In genomic region chr6:99348220-99348822, GRCh38 we compare ENCODE assay signal across 9 cellular contexts. TPM values are rescaled to one million over a fixed set of nuclear protein-coding genes. Genes with fewer than 3 reads are reported as not detected.
DNase-seq lines count a peak whose midpoint lies in the region; ATAC-seq and TF ChIP-seq lines count a peak whose summit lies in the region.
"Had no signal": no experiment of that assay in that cellular context is flagged by ENCODE, and none has a peak within 500 bp of the region (broad histone marks: within the 10 kb centered on the region; RNA-seq: fewer than 3 reads in every experiment).

No MANE protein-coding gene starts in this region.

- H3K4me2 ChIP-seq in PC-3 (ENCODE audit: low read length), result peak overlapping the region; percentile 90

- CTCF ChIA-PET in PC-3 (lab: Charles Lee), result interaction anchor here (1.0 kb wide), 1 partner anchor 14 kb away, joined by 5 read pairs; no protein-coding TSS in a partner anchor

- TF ChIP-seq POLR2A in prostate gland (IDR thresholded peaks at IDR 0.05) (no peak), spleen (IDR thresholded peaks at IDR 0.05) (no peak)

- H3K27me3 ChIP-seq in PC-3 (ENCODE audit: low read length) (no peaks in the 10 kb centered on the region), prostate gland (replicated peaks; ENCODE audit: insufficient read depth) (no peaks in the 10 kb centered on the region), spleen (replicated peaks in 1 of 7) (peaks cover 0 to 73% (median 28%) of the 10 kb centered on the region in 7 donors)

- H3K9me3 ChIP-seq in PC-3 (ENCODE audit: low read length) (no peaks in the 10 kb centered on the region), prostate gland (no peaks in the 10 kb centered on the region), spleen (no peaks in the 10 kb centered on the region)
- H3K9me3 ChIP-seq: heart left ventricle had no signal

- H3F3A ChIP-seq in PC-3 (ENCODE audit: low read length, unreplicated experiment), result no peaks in the 10 kb centered on the region

- DNase-seq in DMS 273 (lab: John Stamatoyannopoulos, UW; ENCODE audit: unreplicated experiment) (peak; percentile 36), DMS 273 treated with DMSO at 0.1 percent for 48 hours (lab: John Stamatoyannopoulos, UW) (no peak), PC-3 (no peak), epithelial cell of esophagus (ENCODE audit: low read depth) (no peak), prostate gland (ENCODE audit: low spot score) (no peak), pons (ENCODE audit: low spot score) (no peak), spleen (no peak), cortex of kidney (lab: John Stamatoyannopoulos, UW) (no peak)
- DNase-seq: heart left ventricle had no signal

- no peaks in the 10 kb centered on the region for H3K9me2 ChIP-seq in PC-3 (replicated peaks; ENCODE audit: low read length)

- no peaks in the 10 kb centered on the region for H3K36me3 ChIP-seq in PC-3 (ENCODE audit: low read depth, low read length)
- no peaks in the 10 kb centered on the region for H3K36me3 ChIP-seq in prostate gland
- H3K36me3 ChIP-seq in spleen, result no peaks in the 10 kb centered on the region
- H3K36me3 ChIP-seq: heart left ventricle had no signal

- peaks cover 25% of the 10 kb centered on the region for H3K4me1 ChIP-seq in PC-3 (ENCODE audit: insufficient read depth, low read length)
- H3K4me1 ChIP-seq in prostate gland (replicated peaks), result no peaks in the 10 kb centered on the region
- H3K4me1 ChIP-seq in spleen, result peaks cover 0 to 18% (median 9%) of the 10 kb centered on the region in 6 donors

- intact Hi-C loops in PC-3 (cut with micrococcal nuclease), result loop anchor here (5.0 kb wide), 1 partner anchor 44 kb away; the partner anchor contains the start of gene COQ3
- intact Hi-C loops in prostate gland (cut with DNase I), result no loop called here
- intact Hi-C loops in spleen (cut with DNase I; ENCODE audit: low total_unique reads), result no loop called here

- no peak for TF ChIP-seq CTCF in PC-3 (conservative IDR thresholded peaks at IDR 0.05; ENCODE audit: low read depth, low read length)
- no peak for TF ChIP-seq CTCF in epithelial cell of esophagus (IDR thresholded peaks at IDR 0.05; ENCODE audit: insufficient read depth, low read depth, low read length, missing control alignments)
- no peak for TF ChIP-seq CTCF in prostate gland (IDR thresholded peaks at IDR 0.05)
- no peak for TF ChIP-seq CTCF in spleen (IDR thresholded peaks at IDR 0.05 in 8 of 11, conservative IDR thresholded peaks at IDR 0.05 in 3 of 11)

- 64% methylated on average over 11 of the region's 11 CpGs for WGBS in prostate gland
- 91 to 95% (median 95%) methylated on average over 11 of the region's 11 CpGs for WGBS in spleen, 5 donors

- POLR2A ChIA-PET in PC-3 (lab: Charles Lee; ENCODE audit: unreplicated experiment), result no interaction called here

- H3K79me2 ChIP-seq in PC-3 (ENCODE audit: low read length), result no peaks in the 10 kb centered on the region

- H3K27ac ChIP-seq in PC-3 (ENCODE audit: low read length) (no peak overlapping the region), prostate gland (peak overlapping the region; percentile 74 to 85), spleen (no peak overlapping the region)

- ATAC-seq in PC-3, result no peak

- peak overlapping the region; percentile 86 for H2AFZ ChIP-seq in PC-3 (ENCODE audit: low read length)

- no peaks in the 10 kb centered on the region for H4K20me1 ChIP-seq in PC-3 (ENCODE audit: low read length)

- TSS peak; percentile 48 for BruUV-seq in PC-3 (replicated peaks; lab: Mats Ljungman, UMichigan)

- peak overlapping the region; percentile 82 for H3K4me3 ChIP-seq in PC-3 (ENCODE audit: low read length)
- peak overlapping the region; percentile 59 for H3K4me3 ChIP-seq in epithelial cell of esophagus (ENCODE audit: low read length)
- H3K4me3 ChIP-seq in prostate gland, result peak overlapping the region in 1 of 2 donors; percentile 79
- H3K4me3 ChIP-seq in spleen, result no peak overlapping the region

- H3K9ac ChIP-seq in PC-3 (ENCODE audit: low read length), result no peak overlapping the region

RNA-seq across cellular contexts. Expression of gene FAXC, which starts 1.2 kb away (rescaled TPM):
- 3.9 and 5.4 TPM in 2 replicates for total RNA-seq in PC-3 (2014; rRNA removed)
- 10 to 100 TPM in 1 of 2 donors, 1 to 10 TPM in 1; 6.5 to 14.7 TPM for total RNA-seq in prostate gland
- under 1 TPM in 6 of 7 donors, not detected in 1; 0.05 to 0.85 (median 0.28) TPM for total RNA-seq in spleen
- 1 to 10 TPM in 1 of 3 donors, under 1 TPM in 2; 0.13 to 1.0 (median 0.20) TPM for polyA plus RNA-seq in spleen

RNA-seq across cellular contexts. Expression of gene COQ3, which starts 45.7 kb away (rescaled TPM):
- total RNA-seq in PC-3 (2014; rRNA removed) (6.7 and 15.6 TPM in 2 replicates), prostate gland (1 to 10 TPM; 4.0 to 6.8 TPM), spleen (1 to 10 TPM; 3.2 to 8.2 (median 4.9) TPM)
- 10 to 100 TPM in 1 of 3 donors, 1 to 10 TPM in 2; 7.7 to 16.8 (median 9.8) TPM for polyA plus RNA-seq in spleen

Comparison
In these comparisons a context has a peak if more than half of its experiments do, and no peak if none do; other contexts are left out.
1. H3K27ac ChIP-seq: peak in prostate gland (2 of 2); none in PC-3 (single experiment) and spleen (0 of 8).
2. H3K4me3 ChIP-seq: peak in PC-3 (single experiment) and epithelial cell of esophagus (single experiment); none in spleen (0 of 8).